20 cellular contexts compared by ENCODE assay signal in the genomic region with DNA sequence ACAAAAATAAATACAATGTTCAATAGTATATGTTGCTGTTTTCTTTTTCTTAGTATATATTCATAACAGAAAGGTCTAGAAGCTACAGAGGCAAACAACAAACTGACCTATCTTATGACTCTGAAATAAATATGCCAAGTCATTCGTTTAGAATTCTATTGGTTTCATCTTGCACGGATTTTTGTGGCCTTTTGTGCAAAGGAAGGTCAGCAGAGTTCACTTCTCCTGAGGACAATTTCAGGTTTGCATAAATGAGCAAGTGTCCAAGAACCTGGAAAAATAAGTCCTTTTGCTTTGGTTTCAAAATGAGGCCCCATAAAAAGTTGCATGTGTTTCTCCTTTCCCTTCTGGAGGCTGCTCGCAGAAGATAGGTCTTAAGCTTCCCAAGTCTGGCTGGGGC.
DNase-seq lines count a peak whose midpoint lies in the region; ATAC-seq and TF ChIP-seq lines count a peak whose summit lies in the region.
"Had no signal": no experiment of that assay in that cellular context is flagged by ENCODE, and none has a peak within 500 bp of the region (broad histone marks: within the 10 kb centered on the region; RNA-seq: fewer than 3 reads in every experiment).

No MANE protein-coding gene starts in this region.

- H3K79me2 ChIP-seq in osteoblast (ENCODE audit: insufficient read depth, low read length), result peaks cover 49% of the 10 kb centered on the region

- peaks cover 2% of the 10 kb centered on the region for H4K20me1 ChIP-seq in osteoblast (ENCODE audit: insufficient read depth, low read length)

- intact Hi-C loops in body of pancreas (cut with DNase I), result no loop called here

- H3K9me3 ChIP-seq in osteoblast (ENCODE audit: low read depth, low read length), result no peaks in the 10 kb centered on the region
- H3K9me3 ChIP-seq in body of pancreas, result no peaks in the 10 kb centered on the region
- H3K9me3 ChIP-seq: BE2C, right atrium auricular region had no signal

- H2AFZ ChIP-seq in osteoblast (ENCODE audit: low read length), result no peak overlapping the region

- no peak for TF ChIP-seq POLR2A in body of pancreas (IDR thresholded peaks at IDR 0.05)

- TF ChIP-seq CTCF in AG09309 (IDR thresholded peaks at IDR 0.05; ENCODE audit: control insufficient read depth, insufficient read depth, low read depth, low read length, missing control alignments), result no peak
- no peak for TF ChIP-seq CTCF in chondrocyte (IDR thresholded peaks at IDR 0.05)
- TF ChIP-seq CTCF in osteoblast (IDR thresholded peaks at IDR 0.05; ENCODE audit: extremely low read depth, low read depth, low read length), result no peak
- no peak for TF ChIP-seq CTCF in body of pancreas (IDR thresholded peaks at IDR 0.05)

- H3K27me3 ChIP-seq in osteoblast (ENCODE audit: insufficient read depth, low read length), result no peaks in the 10 kb centered on the region
- H3K27me3 ChIP-seq in body of pancreas, result no peaks in the 10 kb centered on the region
- H3K27me3 ChIP-seq: BE2C, foreskin keratinocyte, right atrium auricular region had no signal

- H3K4me1 ChIP-seq in osteoblast (ENCODE audit: insufficient read depth, low read length) (peaks cover 47% of the 10 kb centered on the region), body of pancreas (no peaks in the 10 kb centered on the region)
- H3K4me1 ChIP-seq: BE2C, foreskin keratinocyte had no signal

- no peaks in the 10 kb centered on the region for H3K36me3 ChIP-seq in osteoblast (ENCODE audit: insufficient read depth, low read length)
- H3K36me3 ChIP-seq in body of pancreas (replicated peaks in 1 of 2; ENCODE audit: insufficient read depth in 1 of 2, low read depth in 2 of 2), result no peaks in the 10 kb centered on the region
- H3K36me3 ChIP-seq: BE2C, right atrium auricular region had no signal

- H3K27ac Mint-ChIP-seq in chondrocyte (ENCODE audit: unreplicated experiment), result peak overlapping the region; percentile 70
- H3K27ac Mint-ChIP-seq in activated naive CD4-positive, alpha-beta T cell treated with anti-CD3 and anti-CD28 coated beads, Interleukin-2, amount 50 U/mL, for 72 hours, result no peak overlapping the region
- H3K27ac Mint-ChIP-seq: activated naive CD8-positive, alpha-beta T cell treated with anti-CD3 and anti-CD28 coated beads, Interleukin-2, amount 10 ng/mL, durations not matched to agents 7 days and 5 days had no signal

- 78 to 82% methylated on average over 3 of the region's 3 CpGs for whole genome bisulfite sequencing in body of pancreas, 2 donors

- no peaks in the 10 kb centered on the region for H3K27me3 Mint-ChIP-seq in chondrocyte (ENCODE audit: low read depth)
- H3K27me3 Mint-ChIP-seq: activated naive CD8-positive, alpha-beta T cell treated with anti-CD3 and anti-CD28 coated beads, Interleukin-2, amount 10 ng/mL, durations not matched to agents 7 days and 5 days had no signal

- H3K4me1 Mint-ChIP-seq in chondrocyte (ENCODE audit: low read depth), result peaks cover 57% of the 10 kb centered on the region
- H3K4me1 Mint-ChIP-seq: activated naive CD8-positive, alpha-beta T cell treated with anti-CD3 and anti-CD28 coated beads, Interleukin-2, amount 10 ng/mL, durations not matched to agents 7 days and 5 days had no signal

- H3K27ac ChIP-seq in osteoblast (ENCODE audit: low read depth, low read length) (peak overlapping the region; percentile 47), body of pancreas (no peak overlapping the region)
- H3K27ac ChIP-seq: foreskin keratinocyte, right atrium auricular region, VCaP had no signal

- peak; percentile 81 for DNase-seq in AG09309 (ENCODE audit: low read depth)
- DNase-seq in HS-5 (ENCODE audit: low read depth), result peak; percentile 24
- DNase-seq in chondrocyte (ENCODE audit: low spot score), result no peak
- no peak for DNase-seq in osteoblast (ENCODE audit: insufficient read length, low spot score, missing footprints)
- DNase-seq in DMS 273 treated with DMSO at 0.1 percent for 48 hours (lab: John Stamatoyannopoulos, UW), result no peak
- DNase-seq in activated naive CD4-positive, alpha-beta T cell treated with anti-CD3 and anti-CD28 coated beads, Interleukin-2, amount 50 U/mL, for 72 hours (ENCODE audit: low spot score in 2 of 2), result no peak
- no peak for DNase-seq in body of pancreas
- DNase-seq in NCI-H2171 treated with DMSO at 0.1 percent for 48 hours (lab: John Stamatoyannopoulos, UW), result no peak
- DNase-seq: activated CD8-positive, alpha-beta memory T cell treated with anti-CD3 and anti-CD28 coated beads for 24 hours; activated naive CD8-positive, alpha-beta T cell treated with anti-CD3 and anti-CD28 coated beads, Interleukin-2, amount 10 ng/mL, durations not matched to agents 7 days and 5 days; BE2C; cerebellar nuclear complex; foreskin keratinocyte; hypothalamus; NCI-H146; NCI-H446; RPMI8226; stimulated activated CD4-positive, alpha-beta T cell treated with anti-CD3 and anti-CD28 coated beads, Interleukin-2, amount 100 ng/mL, for 24 hours had no signal

- peaks cover 11% of the 10 kb centered on the region for H3K36me3 Mint-ChIP-seq in chondrocyte (ENCODE audit: low read depth)
- no peaks in the 10 kb centered on the region for H3K36me3 Mint-ChIP-seq in activated naive CD4-positive, alpha-beta T cell treated with anti-CD3 and anti-CD28 coated beads, Interleukin-2, amount 50 U/mL, for 72 hours
- H3K36me3 Mint-ChIP-seq: activated naive CD8-positive, alpha-beta T cell treated with anti-CD3 and anti-CD28 coated beads, Interleukin-2, amount 10 ng/mL, durations not matched to agents 7 days and 5 days had no signal

- no peaks in the 10 kb centered on the region for H3K9me3 Mint-ChIP-seq in chondrocyte (ENCODE audit: low read depth)
- peaks cover 3 to 10% of the 10 kb centered on the region in 2 donors for H3K9me3 Mint-ChIP-seq in activated naive CD4-positive, alpha-beta T cell treated with anti-CD3 and anti-CD28 coated beads, Interleukin-2, amount 50 U/mL, for 72 hours
- H3K9me3 Mint-ChIP-seq: activated naive CD8-positive, alpha-beta T cell treated with anti-CD3 and anti-CD28 coated beads, Interleukin-2, amount 10 ng/mL, durations not matched to agents 7 days and 5 days had no signal

- no peak overlapping the region for H3K4me3 ChIP-seq in AG09309 (ENCODE audit: control insufficient read depth, low read depth, low read length)
- no peak overlapping the region for H3K4me3 ChIP-seq in osteoblast (ENCODE audit: insufficient read depth, low read length)
- no peak overlapping the region for H3K4me3 ChIP-seq in body of pancreas
- H3K4me3 ChIP-seq: right atrium auricular region had no signal

- ATAC-seq in activated naive CD4-positive, alpha-beta T cell treated with anti-CD3 and anti-CD28 coated beads, Interleukin-2, amount 50 U/mL, for 72 hours, result no peak
- no peak for ATAC-seq in body of pancreas
- ATAC-seq: foreskin keratinocyte had no signal

- peak overlapping the region; percentile 18 for H3K4me2 ChIP-seq in osteoblast (ENCODE audit: insufficient read depth, low read length)

- no peak overlapping the region for H3K4me3 Mint-ChIP-seq in chondrocyte (ENCODE audit: unreplicated experiment)
- H3K4me3 Mint-ChIP-seq: activated naive CD8-positive, alpha-beta T cell treated with anti-CD3 and anti-CD28 coated beads, Interleukin-2, amount 10 ng/mL, durations not matched to agents 7 days and 5 days had no signal

Comparison
In these comparisons a context has a peak if more than half of its experiments do, and no peak if none do; other contexts are left out.
1. DNase-seq: peak in AG09309 (single experiment) and HS-5 (single experiment); none in chondrocyte (single experiment), osteoblast (single experiment), DMS 273 treated with DMSO at 0.1 percent for 48 hours (single experiment), activated naive CD4-positive, alpha-beta T cell treated with anti-CD3 and anti-CD28 coated beads, Interleukin-2, amount 50 U/mL, for 72 hours (0 of 2), body of pancreas (0 of 4) and NCI-H2171 treated with DMSO at 0.1 percent for 48 hours (single experiment).